In the genomic region with DNA sequence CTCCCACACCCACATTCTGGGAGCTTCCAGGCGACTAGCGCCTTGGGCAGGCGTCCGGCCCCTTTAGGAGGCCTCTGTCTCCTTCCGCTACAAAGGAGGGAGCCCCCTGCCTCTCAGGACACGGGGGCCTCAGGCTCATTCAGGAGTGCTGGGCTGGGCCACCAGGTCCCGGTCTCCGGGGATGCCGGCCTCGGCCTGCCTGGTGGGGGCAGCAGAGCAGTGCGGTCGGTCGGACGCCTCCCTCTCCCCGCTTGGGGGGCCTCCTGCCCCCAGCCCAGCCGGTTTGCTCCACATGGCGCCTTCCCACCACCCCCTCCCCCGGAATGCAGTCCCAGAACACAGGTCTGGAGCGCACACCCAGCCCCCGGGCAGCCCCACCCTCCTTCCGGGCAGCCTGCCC, we compare ENCODE assay signal across 18 cellular contexts. TPM values are rescaled to one million over a fixed set of nuclear protein-coding genes. Genes with fewer than 3 reads are reported as not detected.
"Had no signal": no experiment of that assay in that cellular context is flagged by ENCODE, and none has a peak within 500 bp of the region (broad histone marks: within the 10 kb centered on the region; RNA-seq: fewer than 3 reads in every experiment).

No MANE protein-coding gene starts in this region.

- H3K9me3 Mint-ChIP-seq: activated naive CD4-positive, alpha-beta T cell treated with anti-CD3 and anti-CD28 coated beads, Interleukin-2, amount 50 U/mL, for 24 hours; nephron progenitor cell; stimulated activated memory B cell treated with anti-CD40 and anti-IgM and Interleukin-4, amounts not matched to agents 10 μg/mL and 1 μg/mL and 100 μg/mL, for 72 hours had no signal

- H3K4me1 ChIP-seq: ascending aorta, sigmoid colon, upper lobe of left lung had no signal

- DNase-seq: activated CD4-positive, alpha-beta T cell treated with anti-CD3 and anti-CD28 coated beads, Interleukin-2, amount 50 U/mL, for 48 hours; activated gamma-delta T cell; effector CD8-positive, alpha-beta T cell; mammary epithelial cell; midbrain; nephron progenitor cell; nucleus accumbens; stimulated activated CD4-positive, alpha-beta T cell treated with anti-CD3 and anti-CD28 coated beads, Interleukin-4, amount 100 ng/mL, for 4 hours; WERI-Rb-1 had no signal

- H3K36me3 ChIP-seq: ascending aorta, sigmoid colon, thoracic aorta, upper lobe of left lung, WERI-Rb-1 had no signal

- H3K36me3 Mint-ChIP-seq: activated naive CD4-positive, alpha-beta T cell treated with anti-CD3 and anti-CD28 coated beads, Interleukin-2, amount 50 U/mL, for 24 hours; stimulated activated memory B cell treated with anti-CD40 and anti-IgM and Interleukin-4, amounts not matched to agents 10 μg/mL and 1 μg/mL and 100 μg/mL, for 72 hours had no signal

- H3K9me3 ChIP-seq: ascending aorta, sigmoid colon, thoracic aorta, upper lobe of left lung had no signal

- H3K4me3 ChIP-seq: ascending aorta, sigmoid colon, thoracic aorta, upper lobe of left lung had no signal

- H3K27ac ChIP-seq: ascending aorta, sigmoid colon, thoracic aorta, upper lobe of left lung, WERI-Rb-1 had no signal

- H3K4me3 Mint-ChIP-seq: activated naive CD4-positive, alpha-beta T cell treated with anti-CD3 and anti-CD28 coated beads, Interleukin-2, amount 50 U/mL, for 24 hours; nephron progenitor cell; stimulated activated memory B cell treated with anti-CD40 and anti-IgM and Interleukin-4, amounts not matched to agents 10 μg/mL and 1 μg/mL and 100 μg/mL, for 72 hours had no signal

- ATAC-seq: stimulated activated memory B cell treated with anti-CD40 and anti-IgM and Interleukin-4, amounts not matched to agents 10 μg/mL and 1 μg/mL and 100 μg/mL, for 72 hours had no signal

- H3K27me3 ChIP-seq: ascending aorta, sigmoid colon, upper lobe of left lung had no signal

- H3K27ac Mint-ChIP-seq: activated naive CD4-positive, alpha-beta T cell treated with anti-CD3 and anti-CD28 coated beads, Interleukin-2, amount 50 U/mL, for 24 hours; nephron progenitor cell; progenitor cell of endocrine pancreas; stimulated activated memory B cell treated with anti-CD40 and anti-IgM and Interleukin-4, amounts not matched to agents 10 μg/mL and 1 μg/mL and 100 μg/mL, for 72 hours had no signal

- H3K27me3 Mint-ChIP-seq: activated naive CD4-positive, alpha-beta T cell treated with anti-CD3 and anti-CD28 coated beads, Interleukin-2, amount 50 U/mL, for 24 hours; progenitor cell of endocrine pancreas; stimulated activated memory B cell treated with anti-CD40 and anti-IgM and Interleukin-4, amounts not matched to agents 10 μg/mL and 1 μg/mL and 100 μg/mL, for 72 hours had no signal

- H3K4me1 Mint-ChIP-seq: activated naive CD4-positive, alpha-beta T cell treated with anti-CD3 and anti-CD28 coated beads, Interleukin-2, amount 50 U/mL, for 24 hours; nephron progenitor cell; stimulated activated memory B cell treated with anti-CD40 and anti-IgM and Interleukin-4, amounts not matched to agents 10 μg/mL and 1 μg/mL and 100 μg/mL, for 72 hours had no signal

RNA-seq across cellular contexts. Expression of a gene that starts 28.6 kb away (rescaled TPM):
- total RNA-seq: T-helper 2 cell treated with Interferon-gamma antibody and Interleukin-4, amounts not matched to agents 100 ng/mL and 5 ng/mL, for 36 hours had no signal

RNA-seq across cellular contexts. Expression of a gene that starts 49.5 kb away (rescaled TPM):
- total RNA-seq: bronchial epithelial cell, mammary epithelial cell, progenitor cell of endocrine pancreas had no signal
- polyA plus RNA-seq: mammary epithelial cell had no signal
